ENCODE assay signal across 8 cellular contexts in the genomic region with DNA sequence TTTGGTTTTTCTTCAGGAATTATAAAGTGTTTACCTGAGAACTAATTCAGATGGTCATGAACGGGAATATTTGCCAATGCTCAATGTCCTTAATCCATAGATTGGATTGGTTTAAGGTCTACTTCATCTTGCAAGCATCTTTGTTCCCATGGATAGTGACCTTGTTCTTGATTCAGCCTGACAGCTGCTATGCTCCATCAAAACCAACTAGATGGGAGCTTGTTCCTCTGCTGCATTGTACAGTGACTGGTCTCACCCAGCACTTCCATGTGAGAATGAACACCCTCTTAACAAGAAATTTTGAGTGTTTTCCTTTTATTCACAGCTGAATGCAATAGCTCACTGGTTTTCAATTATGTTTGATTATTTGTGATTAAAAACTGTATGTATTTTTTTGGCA.
"Had no signal": no experiment of that assay in that cellular context is flagged by ENCODE, and none has a peak within 500 bp of the region (broad histone marks: within the 10 kb centered on the region; RNA-seq: fewer than 3 reads in every experiment).

No MANE protein-coding gene starts in this region.

- H3K36me3 ChIP-seq: HAP-1 had no signal

- ATAC-seq: HCT116, HepG2 had no signal

- H3K4me3 ChIP-seq: GM23248, HAP-1 had no signal

- H3K9ac ChIP-seq: GM23248 had no signal

- H3K27ac ChIP-seq: GM23248, HL-60 had no signal

- DNase-seq: GM23248, GOT3, H7, HFFc6 had no signal

- H3K9me3 ChIP-seq: HAP-1 had no signal

- H3K4me1 ChIP-seq: HAP-1 had no signal

- H2AFZ ChIP-seq: GM23248 had no signal
